In the genomic region with DNA sequence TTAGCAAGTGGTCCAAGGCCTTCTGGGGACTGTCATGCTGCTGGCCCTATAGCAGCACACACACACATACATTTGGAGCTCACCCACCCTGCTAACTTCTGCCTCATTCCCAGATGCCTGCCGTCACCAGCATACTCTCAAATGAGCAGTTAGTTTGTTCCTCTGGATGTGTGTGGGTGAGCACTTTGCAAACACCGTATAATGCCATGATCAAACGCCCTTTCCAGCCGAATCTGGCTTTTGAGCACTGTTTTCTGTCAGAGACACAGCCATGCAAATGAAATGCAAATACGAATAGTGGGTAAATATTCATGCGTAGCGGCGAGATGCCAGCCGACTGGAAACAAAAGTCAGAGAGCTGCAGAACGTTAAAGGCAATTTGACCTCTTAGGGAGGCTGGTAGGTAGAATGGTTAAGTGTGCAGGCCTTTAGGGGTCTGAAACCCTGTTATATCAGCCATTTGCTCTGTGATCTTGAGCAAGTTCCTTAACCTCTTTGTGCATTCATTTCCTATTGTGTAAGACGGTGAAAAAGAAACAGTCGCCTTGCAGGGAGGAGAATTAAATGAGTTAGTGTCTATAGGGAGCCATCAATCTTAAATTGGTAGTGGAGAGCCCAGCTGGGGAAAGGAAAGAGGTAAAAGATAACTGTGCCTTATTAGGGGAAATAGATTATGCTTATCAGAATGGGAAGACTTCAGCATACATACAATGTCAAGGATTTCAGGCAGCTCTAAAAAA, we compare ENCODE assay signal across 15 cellular contexts. TPM values are rescaled to one million over a fixed set of nuclear protein-coding genes. Genes with fewer than 3 reads are reported as not detected.
DNase-seq lines count a peak whose midpoint lies in the region; ATAC-seq and TF ChIP-seq lines count a peak whose summit lies in the region.
"Had no signal": no experiment of that assay in that cellular context is flagged by ENCODE, and none has a peak within 500 bp of the region (broad histone marks: within the 10 kb centered on the region; RNA-seq: fewer than 3 reads in every experiment).

No MANE protein-coding gene starts in this region.

- TF ChIP-seq CTCF in endodermal cell (conservative IDR thresholded peaks at IDR 0.05) (no peak), progenitor cell of endocrine pancreas (IDR thresholded peaks at IDR 0.05; ENCODE audit: unreplicated experiment) (no peak), RWPE1 (conservative IDR thresholded peaks at IDR 0.05; ENCODE audit: low read depth) (no peak)

- H3K4me3 Mint-ChIP-seq in endodermal cell (no peak overlapping the region), progenitor cell of endocrine pancreas (ENCODE audit: low read depth) (no peak overlapping the region)
- H3K4me3 Mint-ChIP-seq: activated naive CD4-positive, alpha-beta T cell treated with anti-CD3 and anti-CD28 coated beads for 36 hours; central memory CD8-positive, alpha-beta T cell; T-helper 1 cell treated with Interleukin-12 subunit alpha and Interleukin-12 subunit beta and Interleukin-4 antibody, amounts not matched to agents 30 μg/mL and 1 μg/mL, for 36 hours had no signal

- no peak overlapping the region for H3K9ac ChIP-seq in endodermal cell (ENCODE audit: extremely low read depth, low read length, poor library complexity, severe bottlenecking)

- H3K27ac Mint-ChIP-seq in endodermal cell (peak overlapping the region; percentile 52), progenitor cell of endocrine pancreas (peak overlapping the region; percentile 11)
- H3K27ac Mint-ChIP-seq: activated naive CD4-positive, alpha-beta T cell treated with anti-CD3 and anti-CD28 coated beads for 36 hours; T-helper 1 cell treated with Interleukin-12 subunit alpha and Interleukin-12 subunit beta and Interleukin-4 antibody, amounts not matched to agents 30 μg/mL and 1 μg/mL, for 36 hours had no signal

- CTCF ChIA-PET in RWPE1 (lab: Yijun Ruan, JAX) = interaction anchor here (0.6 to 1.4 kb wide), 5 partner anchors 65 to 345 kb away, joined by 3 to 4 read pairs (median 3); no protein-coding TSS in a partner anchor

- H3K9me3 ChIP-seq in endodermal cell (ENCODE audit: control insufficient read depth, low read length) = peaks cover 9% of the 10 kb centered on the region

- H3K27me3 Mint-ChIP-seq in endodermal cell (ENCODE audit: insufficient read depth) = peaks cover 5% of the 10 kb centered on the region
- H3K27me3 Mint-ChIP-seq in progenitor cell of endocrine pancreas = peaks cover 7% of the 10 kb centered on the region

- H3K36me3 Mint-ChIP-seq in endodermal cell (ENCODE audit: low read depth) = no peaks in the 10 kb centered on the region
- no peaks in the 10 kb centered on the region for H3K36me3 Mint-ChIP-seq in progenitor cell of endocrine pancreas (ENCODE audit: insufficient read depth)

- no peak for TF ChIP-seq POLR2A in erythroblast (IDR thresholded peaks at IDR 0.05; ENCODE audit: low read length)

- H3K4me1 Mint-ChIP-seq in endodermal cell (peaks cover 34% of the 10 kb centered on the region), progenitor cell of endocrine pancreas (ENCODE audit: low read depth) (peaks cover 9% of the 10 kb centered on the region)
- H3K4me1 Mint-ChIP-seq: central memory CD8-positive, alpha-beta T cell had no signal

- 56 to 63% methylated on average over 12 of the region's 12 CpGs for WGBS in endodermal cell (ENCODE audit: insufficient coverage in 1 of 2, insufficient read length in 1 of 2), 2 experiments

- ATAC-seq in GM19324 (IDR thresholded peaks at IDR 0.05; ENCODE audit: low FRiP score, unreplicated experiment) = peak; percentile 20
- no peak for ATAC-seq in HG02970 (IDR thresholded peaks at IDR 0.05; ENCODE audit: low FRiP score, unreplicated experiment)

- POLR2A ChIA-PET in RWPE1 (lab: Yijun Ruan, JAX; ENCODE audit: low non-redundant PET) = no interaction called here

- peaks cover 21% of the 10 kb centered on the region for H3K4me1 ChIP-seq in endodermal cell (ENCODE audit: control insufficient read depth, insufficient read depth, low read length)

- no peaks in the 10 kb centered on the region for H3K36me3 ChIP-seq in endodermal cell (ENCODE audit: control insufficient read depth, insufficient read depth, low read length)
- H3K36me3 ChIP-seq: esophagus muscularis mucosa, stomach had no signal

- no peak overlapping the region for H3K4me3 ChIP-seq in endodermal cell (ENCODE audit: low read length)
- H3K4me3 ChIP-seq: esophagus muscularis mucosa, stomach had no signal

- DNase-seq in SIG-M5 (lab: John Stamatoyannopoulos, UW) (peak; percentile 40), endodermal cell (no peak), progenitor cell of endocrine pancreas (ENCODE audit: low spot score, unreplicated experiment) (no peak), middle frontal gyrus (ENCODE audit: extremely low spot score, low spot score) (no peak), erythroblast (lab: John Stamatoyannopoulos, UW) (no peak), RWPE1 (ENCODE audit: low spot score) (no peak)

- H3K27ac ChIP-seq in endodermal cell (ENCODE audit: low read depth, low read length) (peak overlapping the region; percentile 82), RWPE1 (no peak overlapping the region)
- H3K27ac ChIP-seq: C4-2B, esophagus muscularis mucosa had no signal

- peaks cover 12% of the 10 kb centered on the region for H3K9me3 Mint-ChIP-seq in endodermal cell
- no peaks in the 10 kb centered on the region for H3K9me3 Mint-ChIP-seq in progenitor cell of endocrine pancreas (ENCODE audit: low read depth)
- H3K9me3 Mint-ChIP-seq: activated naive CD4-positive, alpha-beta T cell treated with anti-CD3 and anti-CD28 coated beads for 36 hours; central memory CD8-positive, alpha-beta T cell had no signal

- H3K27me3 ChIP-seq in endodermal cell (ENCODE audit: control insufficient read depth, insufficient read depth, low read length, poor library complexity, severe bottlenecking) = no peaks in the 10 kb centered on the region
- H3K27me3 ChIP-seq: esophagus muscularis mucosa, stomach had no signal

RNA-seq across cellular contexts. Expression of a gene that starts 6.5 kb away (rescaled TPM):
- 10 to 100 TPM; 68.5 to 75.2 TPM for total RNA-seq in endodermal cell
- polyA plus RNA-seq in endodermal cell (2013, experiment 1 of 2) = 91.8 TPM
- 94.9 TPM for polyA plus RNA-seq in endodermal cell (2013, experiment 2 of 2)
- total RNA-seq in progenitor cell of endocrine pancreas = 46.3 and 51.6 TPM in 2 replicates

RNA-seq across cellular contexts. Expression of a gene that starts 48.6 kb away (rescaled TPM):
- 10 to 100 TPM; 69.4 to 82.6 TPM for total RNA-seq in endodermal cell
- polyA plus RNA-seq in endodermal cell (2013, experiment 1 of 2) = 46.1 TPM
- polyA plus RNA-seq in endodermal cell (2013, experiment 2 of 2) = 39.7 TPM
- 65.8 and 69.2 TPM in 2 replicates for total RNA-seq in progenitor cell of endocrine pancreas

RNA-seq across cellular contexts. Expression of a gene that starts 59.0 kb away (rescaled TPM):
- total RNA-seq in endodermal cell = 1 to 10 TPM; 2.0 to 2.7 TPM
- 2.3 TPM for polyA plus RNA-seq in endodermal cell (2013, experiment 1 of 2)
- 2.4 TPM for polyA plus RNA-seq in endodermal cell (2013, experiment 2 of 2)
- 0.50 and 0.87 TPM in 2 replicates for total RNA-seq in progenitor cell of endocrine pancreas
- total RNA-seq: activated naive CD4-positive, alpha-beta T cell treated with anti-CD3 and anti-CD28 coated beads for 36 hours; pulmonary artery endothelial cell had no signal
